ENCODE assay signal across 9 cellular contexts in the genomic region with DNA sequence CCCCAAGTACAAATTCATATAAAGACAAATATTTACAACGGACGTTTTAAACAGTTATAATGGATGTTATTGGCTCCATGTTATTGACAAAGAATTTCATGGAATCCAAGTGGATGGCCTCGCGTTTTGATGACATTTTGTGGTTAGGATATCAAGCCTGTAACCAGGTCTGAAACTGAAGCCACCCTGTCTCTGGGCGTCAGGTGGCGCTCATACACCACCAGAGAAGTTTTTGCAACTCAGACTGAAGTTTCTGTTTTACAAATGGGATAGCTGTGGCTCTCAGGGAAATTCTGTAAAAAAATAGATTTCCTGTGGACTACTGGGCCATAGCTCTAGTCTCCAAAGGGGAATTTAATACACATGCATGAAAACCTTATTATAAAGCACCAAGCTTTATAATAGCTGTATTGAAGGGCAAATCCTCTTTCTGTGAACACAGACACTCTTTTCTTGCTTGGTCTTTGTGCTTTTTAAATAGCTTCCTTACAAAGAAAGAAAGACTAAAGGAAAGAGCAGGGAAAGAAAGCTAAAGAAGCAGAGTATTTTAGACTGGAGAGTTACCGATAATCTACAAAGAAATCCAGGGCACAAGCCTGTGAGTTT.
A peak's percentile ranks its signal among the peaks of the same experiment; 100 is the strongest.
DNase-seq lines count a peak whose midpoint lies in the region; ATAC-seq and TF ChIP-seq lines count a peak whose summit lies in the region.
"Had no signal": no experiment of that assay in that cellular context is flagged by ENCODE, and none has a peak within 500 bp of the region (broad histone marks: within the 10 kb centered on the region; RNA-seq: fewer than 3 reads in every experiment).

No MANE protein-coding gene starts in this region.

- H3K4me1 ChIP-seq in heart left ventricle: no peaks in the 10 kb centered on the region

- TF ChIP-seq POLR2A in heart left ventricle (IDR thresholded peaks at IDR 0.05): no peak

- H3K9me3 ChIP-seq in heart left ventricle: no peaks in the 10 kb centered on the region

- ATAC-seq in heart left ventricle: peak; percentile 46 to 70 (median 55)
- no peak for ATAC-seq in Right ventricle myocardium inferior
- ATAC-seq in HG02571 (IDR thresholded peaks at IDR 0.05; ENCODE audit: unreplicated experiment): peak; percentile 62
- no peak for ATAC-seq in HG02970 (IDR thresholded peaks at IDR 0.05; ENCODE audit: low FRiP score, unreplicated experiment)

- 13 to 14% (median 13%) methylated on average over 7 of the region's 7 CpGs for WGBS in heart left ventricle, 4 donors

- DNase-seq in heart left ventricle (peak in 4 of 5 donors; percentile 13 to 53 (median 24)), Right ventricle myocardium inferior (ENCODE audit: missing footprints) (no peak), NAMALWA (ENCODE audit: low spot score) (peak; percentile 87), globus pallidus (ENCODE audit: low spot score) (peak; percentile 33), pulmonary artery endothelial cell (ENCODE audit: low read depth, low spot score) (peak; percentile 3)
- DNase-seq in activated T-cell treated with anti-CD3 and anti-CD28 coated beads, Interleukin-2, amount 50 U/mL, for 1 hour: peak; percentile 17

- no peak overlapping the region for H3K27ac ChIP-seq in heart left ventricle
- H3K27ac ChIP-seq: skin epidermis had no signal

- peaks cover 0 to 8% (median 0%) of the 10 kb centered on the region in 9 donors for H3K27me3 ChIP-seq in heart left ventricle

- peak; percentile 35 to 79 (median 62) for TF ChIP-seq CTCF in heart left ventricle (IDR thresholded peaks at IDR 0.05)

- H3K36me3 ChIP-seq in heart left ventricle: no peaks in the 10 kb centered on the region

- H3K4me3 ChIP-seq in heart left ventricle: no peak overlapping the region
- H3K4me3 ChIP-seq: skin epidermis had no signal

- intact Hi-C loops in heart left ventricle (cut with DNase I) (loop anchor here in 9 of 10 donors (2.0 to 10.0 kb wide), 7 partner anchors 226 to 543 kb away; no protein-coding TSS in a partner anchor), Right ventricle myocardium inferior (cut with DNase I) (no loop called here)

Comparison
In these comparisons a context has a peak if more than half of its experiments do, and no peak if none do; other contexts are left out.
1. ATAC-seq: peak in heart left ventricle (4 of 4) and HG02571 (single experiment); none in Right ventricle myocardium inferior (single experiment) and HG02970 (single experiment).